Comparison of ENCODE assay signal across 8 cellular contexts in genomic region chr22:19766506-19767426, GRCh38. TPM values are rescaled to one million over a fixed set of nuclear protein-coding genes. Genes with fewer than 3 reads are reported as not detected.
DNase-seq lines count a peak whose midpoint lies in the region; ATAC-seq, FAIRE-seq and TF ChIP-seq lines count a peak whose summit lies in the region.

No MANE protein-coding gene starts in this region.

- peaks cover 38 to 52% of the 10 kb centered on the region in 2 donors for H3K27me3 Mint-ChIP-seq in CD4-positive, alpha-beta memory T cell
- peaks cover 24% of the 10 kb centered on the region for H3K27me3 Mint-ChIP-seq in activated naive CD8-positive, alpha-beta T cell
- H3K27me3 Mint-ChIP-seq in stimulated activated naive B cell treated with anti-CD40 and anti-IgM and Interleukin-4, amounts not matched to agents 10 μg/mL and 1 μg/mL and 100 μg/mL, for 72 hours = peaks cover 76 to 88% of the 10 kb centered on the region in 2 donors

- intact Hi-C loops in CD4-positive, alpha-beta memory T cell (cut with micrococcal nuclease) = no loop called here

- no peaks in the 10 kb centered on the region for H4K20me1 ChIP-seq in OCI-LY1 (ENCODE audit: insufficient read depth, low read length)

- peaks cover 26% of the 10 kb centered on the region for H3K27me3 ChIP-seq in CD4-positive, alpha-beta memory T cell (ENCODE audit: insufficient read depth, low read length)
- peaks cover 13% of the 10 kb centered on the region for H3K27me3 ChIP-seq in OCI-LY1 (ENCODE audit: insufficient read depth, low read length)

- peak overlapping the region in 1 of 7 donors; percentile 35 for H3K27ac Mint-ChIP-seq in CD4-positive, alpha-beta memory T cell
- H3K27ac Mint-ChIP-seq in activated naive CD8-positive, alpha-beta T cell = no peak overlapping the region
- peak overlapping the region; percentile 14 for H3K27ac Mint-ChIP-seq in stimulated activated naive B cell treated with anti-CD40 and anti-IgM and Interleukin-4, amounts not matched to agents 10 μg/mL and 1 μg/mL and 100 μg/mL, for 72 hours

- no peak overlapping the region for H3K27ac ChIP-seq in CD4-positive, alpha-beta memory T cell (ENCODE audit: low read depth, low read length)
- H3K27ac ChIP-seq in OCI-LY1 (ENCODE audit: low read depth, low read length, poor library complexity, severe bottlenecking) = no peak overlapping the region

- peaks cover 5 to 14% (median 11%) of the 10 kb centered on the region in 4 donors for H3K4me1 Mint-ChIP-seq in CD4-positive, alpha-beta memory T cell
- peaks cover 10% of the 10 kb centered on the region for H3K4me1 Mint-ChIP-seq in activated naive CD8-positive, alpha-beta T cell (ENCODE audit: low read depth)
- H3K4me1 Mint-ChIP-seq in stimulated activated naive B cell treated with anti-CD40 and anti-IgM and Interleukin-4, amounts not matched to agents 10 μg/mL and 1 μg/mL and 100 μg/mL, for 72 hours = peaks cover 10 to 29% of the 10 kb centered on the region in 2 donors

- peak overlapping the region in 5 of 8 donors; percentile 39 to 62 (median 50) for H3K4me3 Mint-ChIP-seq in CD4-positive, alpha-beta memory T cell
- peak overlapping the region; percentile 38 for H3K4me3 Mint-ChIP-seq in activated naive CD8-positive, alpha-beta T cell
- peak overlapping the region; percentile 56 to 58 for H3K4me3 Mint-ChIP-seq in stimulated activated naive B cell treated with anti-CD40 and anti-IgM and Interleukin-4, amounts not matched to agents 10 μg/mL and 1 μg/mL and 100 μg/mL, for 72 hours

- H3K9me3 ChIP-seq in CD4-positive, alpha-beta memory T cell (ENCODE audit: control insufficient read depth in 1 of 2, low read length in 2 of 2) = no peaks in the 10 kb centered on the region
- no peaks in the 10 kb centered on the region for H3K9me3 ChIP-seq in OCI-LY1 (ENCODE audit: low read length)

- H3K36me3 Mint-ChIP-seq in CD4-positive, alpha-beta memory T cell = no peaks in the 10 kb centered on the region
- no peaks in the 10 kb centered on the region for H3K36me3 Mint-ChIP-seq in activated naive CD8-positive, alpha-beta T cell
- no peaks in the 10 kb centered on the region for H3K36me3 Mint-ChIP-seq in stimulated activated naive B cell treated with anti-CD40 and anti-IgM and Interleukin-4, amounts not matched to agents 10 μg/mL and 1 μg/mL and 100 μg/mL, for 72 hours

- no peak overlapping the region for H2AFZ ChIP-seq in OCI-LY1 (ENCODE audit: low read length)

- CTCF ChIA-PET in CD4-positive, alpha-beta memory T cell (lab: Charles Lee; ENCODE audit: partially characterized antibody) = no interaction called here

- H3K4me1 ChIP-seq in CD4-positive, alpha-beta memory T cell (ENCODE audit: insufficient read depth, low read length) = peaks cover 16% of the 10 kb centered on the region
- H3K4me1 ChIP-seq in OCI-LY1 (ENCODE audit: insufficient read depth, low read length, severe bottlenecking) = peaks cover 8% of the 10 kb centered on the region

- DNase-seq in CD4-positive, alpha-beta memory T cell = peak in 3 of 5 donors; percentile 14 to 35 (median 30)
- peak; percentile 60 for DNase-seq in left lobe of liver (ENCODE audit: low spot score)
- no peak for DNase-seq in stimulated activated naive B cell treated with anti-CD40 and anti-IgM and Interleukin-4, amounts not matched to agents 10 μg/mL and 1 μg/mL and 100 μg/mL, for 72 hours
- no peak for DNase-seq in GM12892 (ENCODE audit: insufficient read length)
- DNase-seq in GM03348 (ENCODE audit: low spot score) = no peak

- no peak overlapping the region for H3K4me3 ChIP-seq in CD4-positive, alpha-beta memory T cell (ENCODE audit: low read length in 2 of 2)
- peak overlapping the region; percentile 51 for H3K4me3 ChIP-seq in OCI-LY1 (ENCODE audit: low read depth, low read length, poor library complexity, severe bottlenecking)

- ATAC-seq in left lobe of liver (peak; percentile 82), HG03354 (IDR thresholded peaks at IDR 0.05; ENCODE audit: poor library complexity, severe bottlenecking, unreplicated experiment) (no peak)
- peak; percentile 54 to 70 for ATAC-seq in stimulated activated naive B cell treated with anti-CD40 and anti-IgM and Interleukin-4, amounts not matched to agents 10 μg/mL and 1 μg/mL and 100 μg/mL, for 72 hours (replicated peaks)

- H3K79me2 ChIP-seq in OCI-LY1 (ENCODE audit: insufficient read depth, low read length) = no peaks in the 10 kb centered on the region

- FAIRE-seq in GM12892 (lab: Jason Lieb, UNC) = no peak

- H3K4me2 ChIP-seq in OCI-LY1 (ENCODE audit: low read length) = peak overlapping the region; percentile 70

- no peaks in the 10 kb centered on the region for H3K36me3 ChIP-seq in CD4-positive, alpha-beta memory T cell (ENCODE audit: insufficient read depth, low read length)
- no peaks in the 10 kb centered on the region for H3K36me3 ChIP-seq in OCI-LY1 (ENCODE audit: insufficient read depth, low read length)

- POLR2A ChIA-PET in CD4-positive, alpha-beta memory T cell (lab: Charles Lee; ENCODE audit: partially characterized antibody) = no interaction called here

- no peak for TF ChIP-seq POLR2A in GM12892 (IDR thresholded peaks at IDR 0.05; ENCODE audit: low read depth, low read length)

- peak; percentile 63 for TF ChIP-seq CTCF in OCI-LY1 (IDR thresholded peaks at IDR 0.05; ENCODE audit: low read length)

- H3K9me3 Mint-ChIP-seq in CD4-positive, alpha-beta memory T cell = no peaks in the 10 kb centered on the region
- H3K9me3 Mint-ChIP-seq in activated naive CD8-positive, alpha-beta T cell (ENCODE audit: low read depth) = no peaks in the 10 kb centered on the region
- no peaks in the 10 kb centered on the region for H3K9me3 Mint-ChIP-seq in stimulated activated naive B cell treated with anti-CD40 and anti-IgM and Interleukin-4, amounts not matched to agents 10 μg/mL and 1 μg/mL and 100 μg/mL, for 72 hours

- H3K9ac ChIP-seq in OCI-LY1 (ENCODE audit: low read length) = peak overlapping the region; percentile 44; the same call in 1 of the 2 replicates

- H3F3A ChIP-seq in OCI-LY1 (ENCODE audit: insufficient read depth, low read length) = no peaks in the 10 kb centered on the region

- H3K9me2 ChIP-seq in OCI-LY1 (ENCODE audit: low read depth, low read length) = no peaks in the 10 kb centered on the region

RNA-seq across cellular contexts. Expression of gene TBX1, which starts 6.2 kb away (rescaled TPM):
- total RNA-seq in CD4-positive, alpha-beta memory T cell = not detected
- not detected for polyA plus RNA-seq in CD4-positive, alpha-beta memory T cell
- total RNA-seq in left lobe of liver = 0.40 TPM
- not detected for polyA plus RNA-seq in GM12892 (2012; ENCODE audit: missing spikeins)

RNA-seq across cellular contexts. Expression of gene GP1BB, which starts 43.4 kb away (rescaled TPM):
- total RNA-seq in CD4-positive, alpha-beta memory T cell = not detected
- polyA plus RNA-seq in CD4-positive, alpha-beta memory T cell = not detected
- 0.75 TPM for total RNA-seq in left lobe of liver
- not detected for polyA plus RNA-seq in GM12892 (2012; ENCODE audit: missing spikeins)

RNA-seq across cellular contexts. Expression of gene SEPTIN5, which starts 52.5 kb away (rescaled TPM):
- total RNA-seq in CD4-positive, alpha-beta memory T cell = not detected
- polyA plus RNA-seq in CD4-positive, alpha-beta memory T cell = not detected
- 1.1 TPM for total RNA-seq in left lobe of liver
- polyA plus RNA-seq in GM12892 (2012; ENCODE audit: missing spikeins) = 0.89 TPM

Comparison
In these comparisons a context has a peak if more than half of its experiments do, and no peak if none do; other contexts are left out.
1. DNase-seq: peak in CD4-positive, alpha-beta memory T cell (3 of 5) and left lobe of liver (single experiment); none in stimulated activated naive B cell treated with anti-CD40 and anti-IgM and Interleukin-4, amounts not matched to agents 10 μg/mL and 1 μg/mL and 100 μg/mL, for 72 hours (single experiment), GM12892 (single experiment) and GM03348 (single experiment).
2. Peak in every context shown above with its lines, with median percentiles within 50 percentile points of each other: H3K4me3 Mint-ChIP-seq.